ENCODE assay signal across 8 cellular contexts in the genomic region with DNA sequence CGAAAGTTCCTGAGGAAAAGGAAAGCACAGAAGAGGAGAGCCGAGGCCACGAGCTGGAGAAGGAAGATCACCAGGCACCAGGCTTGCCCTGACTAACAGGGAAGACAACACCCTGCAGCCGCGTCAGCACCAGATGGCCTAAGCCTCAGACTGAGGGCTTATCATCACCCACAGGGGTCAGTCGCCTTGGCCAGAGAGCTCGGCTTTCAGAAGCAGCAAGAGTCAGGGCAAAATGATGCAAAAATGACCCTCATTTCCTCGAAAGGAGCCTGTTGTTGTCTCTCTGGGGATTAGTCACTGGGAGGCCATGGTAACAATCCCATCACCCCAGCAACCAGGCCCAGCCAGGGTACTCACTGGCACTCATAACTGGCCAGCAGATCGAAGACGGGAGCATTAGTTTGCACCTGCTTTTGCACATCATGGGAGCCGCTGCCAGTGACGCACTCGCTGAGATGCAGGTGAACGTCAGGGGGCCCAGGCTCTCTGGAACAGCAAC. TPM values are rescaled to one million over a fixed set of nuclear protein-coding genes. Genes with fewer than 3 reads are reported as not detected.
A peak's percentile ranks its signal among the peaks of the same experiment; 100 is the strongest.
DNase-seq lines count a peak whose midpoint lies in the region; ATAC-seq and TF ChIP-seq lines count a peak whose summit lies in the region.

No MANE protein-coding gene starts in this region.

- ATAC-seq in activated CD8-positive, alpha-beta memory T cell treated with anti-CD3 and anti-CD28 coated beads, Interleukin-2, amount 10 ng/mL, durations not matched to agents 7 days and 5 days, result no peak

- H3K36me3 Mint-ChIP-seq in activated CD8-positive, alpha-beta memory T cell treated with anti-CD3 and anti-CD28 coated beads, Interleukin-2, amount 10 ng/mL, durations not matched to agents 7 days and 5 days, result peaks cover 3% of the 10 kb centered on the region

- CTCF ChIA-PET in activated CD8-positive, alpha-beta memory T cell treated with anti-CD3 and anti-CD28 coated beads, Interleukin-2, amount 10 ng/mL, durations not matched to agents 7 days and 5 days (lab: Charles Lee), result no interaction called here

- no peak overlapping the region for H3K4me3 ChIP-seq in epithelial cell of proximal tubule (ENCODE audit: low read depth, low read length)

- H3K27me3 Mint-ChIP-seq in activated CD8-positive, alpha-beta memory T cell treated with anti-CD3 and anti-CD28 coated beads, Interleukin-2, amount 10 ng/mL, durations not matched to agents 7 days and 5 days, result no peaks in the 10 kb centered on the region

- peak; percentile 57 for DNase-seq in Ammon's horn (ENCODE audit: low spot score)
- peak; percentile 5 for DNase-seq in NCI-H748 treated with DMSO at 0.1 percent for 48 hours (lab: John Stamatoyannopoulos, UW)
- DNase-seq in epithelial cell of proximal tubule (ENCODE audit: low read depth), result peak; percentile 66
- DNase-seq in myocyte (ENCODE audit: low read depth), result peak; percentile 98
- DNase-seq in activated CD8-positive, alpha-beta memory T cell treated with anti-CD3 and anti-CD28 coated beads, Interleukin-2, amount 10 ng/mL, durations not matched to agents 7 days and 5 days, result no peak
- no peak for DNase-seq in SW 1271 (lab: John Stamatoyannopoulos, UW)
- DNase-seq in SKM-1 (lab: John Stamatoyannopoulos, UW; ENCODE audit: unreplicated experiment), result no peak
- DNase-seq in D341Med (ENCODE audit: low spot score), result no peak

- no peak overlapping the region for H3K27ac Mint-ChIP-seq in activated CD8-positive, alpha-beta memory T cell treated with anti-CD3 and anti-CD28 coated beads, Interleukin-2, amount 10 ng/mL, durations not matched to agents 7 days and 5 days

- peaks cover 19% of the 10 kb centered on the region for H3K4me1 Mint-ChIP-seq in activated CD8-positive, alpha-beta memory T cell treated with anti-CD3 and anti-CD28 coated beads, Interleukin-2, amount 10 ng/mL, durations not matched to agents 7 days and 5 days

- H3K9me3 Mint-ChIP-seq in activated CD8-positive, alpha-beta memory T cell treated with anti-CD3 and anti-CD28 coated beads, Interleukin-2, amount 10 ng/mL, durations not matched to agents 7 days and 5 days (ENCODE audit: low read depth), result no peaks in the 10 kb centered on the region

- no peak overlapping the region for H3K4me3 Mint-ChIP-seq in activated CD8-positive, alpha-beta memory T cell treated with anti-CD3 and anti-CD28 coated beads, Interleukin-2, amount 10 ng/mL, durations not matched to agents 7 days and 5 days

- peak; percentile 21 for TF ChIP-seq CTCF in epithelial cell of proximal tubule (conservative IDR thresholded peaks at IDR 0.05; ENCODE audit: low read depth, low read length)

RNA-seq across cellular contexts. Expression of gene ZFP36L2, which starts 42.7 kb away (rescaled TPM):
- total RNA-seq in epithelial cell of proximal tubule, result 8.2 and 10.5 TPM in 2 replicates
- total RNA-seq in myocyte, result 6.1 and 6.2 TPM in 2 replicates
- polyA plus RNA-seq in myocyte (2012), result 10.3 TPM
- 100 to 1,000 TPM; 118 to 158 TPM for total RNA-seq in activated CD8-positive, alpha-beta memory T cell treated with anti-CD3 and anti-CD28 coated beads, Interleukin-2, amount 10 ng/mL, durations not matched to agents 7 days and 5 days

Comparison
In these comparisons a context has a peak if more than half of its experiments do, and no peak if none do; other contexts are left out.
1. DNase-seq: peak in Ammon's horn (single experiment), NCI-H748 treated with DMSO at 0.1 percent for 48 hours (single experiment), epithelial cell of proximal tubule (single experiment) and myocyte (single experiment); none in activated CD8-positive, alpha-beta memory T cell treated with anti-CD3 and anti-CD28 coated beads, Interleukin-2, amount 10 ng/mL, durations not matched to agents 7 days and 5 days (single experiment), SW 1271 (0 of 2), SKM-1 (single experiment) and D341Med (single experiment).
2. RNA of gene ZFP36L2, which starts 42.7 kb away (total RNA-seq): 118 to 158 TPM in activated CD8-positive, alpha-beta memory T cell treated with anti-CD3 and anti-CD28 coated beads, Interleukin-2, amount 10 ng/mL, durations not matched to agents 7 days and 5 days; 8.2 to 10.5 TPM in epithelial cell of proximal tubule and 6.1 to 6.2 TPM in myocyte; every median in the first group is over 10 times any median in the second.